ENCODE assay signal across 8 cellular contexts in the genomic region with DNA sequence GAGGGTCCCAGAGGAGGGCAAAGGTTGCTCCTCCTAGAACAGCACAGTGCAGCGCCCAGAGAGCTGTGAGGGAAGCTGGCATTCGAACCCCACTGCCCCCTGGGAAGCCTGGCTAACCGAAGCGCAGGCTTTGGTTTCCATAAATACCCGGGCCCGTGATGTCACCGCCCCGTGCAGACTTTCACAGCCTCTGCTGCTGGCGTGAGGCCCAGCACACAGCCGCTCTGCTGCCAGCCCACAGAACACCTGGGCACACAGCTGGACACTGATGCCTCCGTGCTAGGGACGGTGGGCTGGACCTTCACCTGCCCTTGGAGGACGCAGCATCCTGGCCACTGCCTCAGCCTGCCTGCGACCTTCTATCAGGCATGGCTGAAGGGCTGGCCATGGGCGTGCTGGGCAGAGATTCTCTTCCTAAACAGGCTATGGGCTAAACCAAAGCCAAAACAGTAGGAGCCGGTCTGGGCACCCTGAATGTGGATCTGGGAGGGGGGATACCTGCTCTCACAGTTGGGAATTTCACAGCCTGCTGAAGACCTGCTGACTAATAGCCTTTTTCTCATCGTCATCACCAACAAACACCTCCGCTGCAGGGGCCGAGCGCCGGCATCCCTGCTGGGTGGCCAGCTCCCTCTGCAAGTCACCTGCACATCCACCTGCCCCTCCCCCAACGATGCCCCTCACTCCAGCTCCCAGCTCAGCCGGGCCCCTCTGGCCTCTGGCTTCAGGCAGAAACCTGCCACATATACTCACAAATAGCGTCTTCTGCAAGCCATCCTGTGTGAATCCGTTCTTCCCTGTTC. TPM values are rescaled to one million over a fixed set of nuclear protein-coding genes. Genes with fewer than 3 reads are reported as not detected.
DNase-seq lines count a peak whose midpoint lies in the region; ATAC-seq and TF ChIP-seq lines count a peak whose summit lies in the region.

No MANE protein-coding gene starts in this region.

- TF ChIP-seq POLR2A in vagina (IDR thresholded peaks at IDR 0.05), result no peak

- peaks cover 11% of the 10 kb centered on the region; the same call in 1 of the 2 replicates for H4K20me1 ChIP-seq in BLaER1

- ATAC-seq in GM18907 (IDR thresholded peaks at IDR 0.05; ENCODE audit: unreplicated experiment) (peak; percentile 56), HG03139 (IDR thresholded peaks at IDR 0.05; ENCODE audit: unreplicated experiment) (peak; percentile 30)

- H3K27me3 ChIP-seq in BLaER1 (no peaks in the 10 kb centered on the region), SJCRH30 (peaks cover 29% of the 10 kb centered on the region), vagina (no peaks in the 10 kb centered on the region)

- peak overlapping the region; percentile 85 for H3K9ac ChIP-seq in BLaER1

- TF ChIP-seq CTCF in vagina (IDR thresholded peaks at IDR 0.05), result no peak

- H3K4me1 ChIP-seq in BLaER1 (peaks cover 97% of the 10 kb centered on the region), SJCRH30 (no peaks in the 10 kb centered on the region), vagina (peaks cover 16% of the 10 kb centered on the region)

- H3K4me3 ChIP-seq in BLaER1 (peak overlapping the region; percentile 71), SJCRH30 (no peak overlapping the region), vagina (peak overlapping the region; percentile 13 to 19)

- peak overlapping the region; percentile 98 for H3K4me2 ChIP-seq in BLaER1

- H3K36me3 ChIP-seq in BLaER1 (no peaks in the 10 kb centered on the region), SJCRH30 (no peaks in the 10 kb centered on the region), vagina (no peaks in the 10 kb centered on the region)

- DNase-seq in SJCRH30 (peak; percentile 37 to 54), hypothalamus (lab: John Stamatoyannopoulos, UW) (peak in 35 of 51 donors; percentile 19 to 81 (median 55)), vagina (ENCODE audit: extremely low spot score in 2 of 2) (no peak), NCI-H82 treated with DMSO at 0.1 percent for 48 hours (lab: John Stamatoyannopoulos, UW; ENCODE audit: unreplicated experiment) (no peak)
- no peak for DNase-seq in activated CD4-positive, CD25-positive, alpha-beta regulatory T cell treated with anti-CD3 and anti-CD28 coated beads, Interleukin-2, amount 50 U/mL, for 72 hours

- H3K9me3 ChIP-seq in BLaER1 (no peaks in the 10 kb centered on the region), SJCRH30 (replicated peaks) (no peaks in the 10 kb centered on the region), vagina (no peaks in the 10 kb centered on the region)

- intact Hi-C loops in vagina (cut with DNase I), result no loop called here

- H3K27ac ChIP-seq in BLaER1 (peak overlapping the region; percentile 95), SJCRH30 (no peak overlapping the region), vagina (no peak overlapping the region)

RNA-seq across cellular contexts. Expression of gene IQSEC1, which starts 0.8 kb away (rescaled TPM):
- total RNA-seq in SJCRH30 (2014; rRNA removed; shearing (Covaris generic)), result 5.7 and 6.8 TPM in 2 replicates
- 34.9 TPM for total RNA-seq in vagina

Comparison
In these comparisons a context has a peak if more than half of its experiments do, and no peak if none do; other contexts are left out.
1. DNase-seq: peak in SJCRH30 (2 of 2) and hypothalamus (35 of 51); none in vagina (0 of 2), activated CD4-positive, CD25-positive, alpha-beta regulatory T cell treated with anti-CD3 and anti-CD28 coated beads, Interleukin-2, amount 50 U/mL, for 72 hours (single experiment) and NCI-H82 treated with DMSO at 0.1 percent for 48 hours (single experiment).